ENCODE assay signal across 9 cellular contexts in the genomic region with DNA sequence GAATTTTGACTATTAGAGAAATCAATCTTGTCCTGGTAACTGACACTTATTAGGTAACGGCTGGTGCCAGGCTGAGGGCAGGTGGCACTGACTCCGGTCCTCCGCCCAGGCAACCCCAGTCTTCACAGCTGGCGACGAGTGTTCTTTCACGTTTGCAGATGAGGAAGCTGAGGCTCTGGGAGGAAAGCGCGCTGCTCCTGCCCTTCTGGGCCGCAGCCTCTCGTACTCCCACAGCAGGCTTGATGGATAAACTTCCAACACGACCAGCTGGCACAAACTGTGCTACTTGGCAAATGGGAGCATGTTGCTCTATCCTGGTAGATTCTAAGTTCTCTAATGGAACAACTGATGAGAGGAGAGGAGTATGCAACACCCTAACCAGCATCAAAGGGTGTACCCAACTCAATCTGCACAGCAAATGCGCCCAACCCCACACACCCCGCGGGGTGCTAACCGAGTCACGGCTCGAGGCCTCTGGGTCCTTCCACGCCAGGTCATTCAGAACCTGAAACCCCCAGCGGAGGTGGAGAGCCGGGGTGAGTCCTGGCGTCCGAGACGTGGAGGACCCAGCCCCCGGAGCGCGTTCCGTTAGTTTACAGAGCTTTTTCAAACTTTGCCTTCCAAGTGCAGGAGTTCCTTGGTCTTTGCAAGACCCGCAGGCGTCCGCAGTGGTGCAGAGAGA. TPM values are rescaled to one million over a fixed set of nuclear protein-coding genes. Genes with fewer than 3 reads are reported as not detected.
A peak's percentile ranks its signal among the peaks of the same experiment; 100 is the strongest.
DNase-seq lines count a peak whose midpoint lies in the region; ATAC-seq lines count a peak whose summit lies in the region.
"Had no signal": no experiment of that assay in that cellular context is flagged by ENCODE, and none has a peak within 500 bp of the region (broad histone marks: within the 10 kb centered on the region; RNA-seq: fewer than 3 reads in every experiment).

No MANE protein-coding gene starts in this region.

- peak overlapping the region in 1 of 2 donors; percentile 32 for H3K4me3 ChIP-seq in duodenal mucosa (ENCODE audit: low read depth in 1 of 2, low read length in 2 of 2)
- no peak overlapping the region for H3K4me3 ChIP-seq in naive thymus-derived CD4-positive, alpha-beta T cell (ENCODE audit: low read length)
- H3K4me3 ChIP-seq in urinary bladder (ENCODE audit: low read depth, low read length), result peak overlapping the region; percentile 48

- peak overlapping the region; percentile 65 for H3K4me3 Mint-ChIP-seq in activated naive CD4-positive, alpha-beta T cell treated with anti-CD3 and anti-CD28 coated beads, Interleukin-2, amount 50 U/mL, for 24 hours
- H3K4me3 Mint-ChIP-seq in naive thymus-derived CD4-positive, alpha-beta T cell, result peak overlapping the region; percentile 23 to 85 (median 61)
- H3K4me3 Mint-ChIP-seq: T-helper 1 cell treated with Interleukin-12 subunit alpha and Interleukin-12 subunit beta and Interleukin-4 antibody, amounts not matched to agents 30 μg/mL and 1 μg/mL, for 36 hours had no signal

- intact Hi-C loops in naive thymus-derived CD4-positive, alpha-beta T cell (cut with micrococcal nuclease), result no loop called here

- H3K27me3 ChIP-seq in duodenal mucosa (ENCODE audit: control insufficient read depth in 1 of 2, insufficient read depth in 2 of 2, low read length in 2 of 2), result peaks cover 15 to 27% of the 10 kb centered on the region in 2 donors
- H3K27me3 ChIP-seq in naive thymus-derived CD4-positive, alpha-beta T cell (ENCODE audit: control insufficient read depth in 2 of 2, insufficient read depth in 2 of 2, low read length in 2 of 2), result peaks cover 0 to 8% of the 10 kb centered on the region in 2 donors

- ATAC-seq in naive thymus-derived CD4-positive, alpha-beta T cell, result no peak

- peaks cover 0 to 8% of the 10 kb centered on the region in 2 donors for H3K4me1 ChIP-seq in duodenal mucosa (ENCODE audit: control insufficient read depth in 1 of 2, insufficient read depth in 2 of 2, low read length in 2 of 2)
- peaks cover 2 to 8% of the 10 kb centered on the region in 2 donors for H3K4me1 ChIP-seq in naive thymus-derived CD4-positive, alpha-beta T cell (ENCODE audit: control insufficient read depth in 2 of 2, insufficient read depth in 2 of 2, low read length in 2 of 2)
- H3K4me1 ChIP-seq in urinary bladder (ENCODE audit: insufficient read depth), result peaks cover 2% of the 10 kb centered on the region

- POLR2A ChIA-PET in naive thymus-derived CD4-positive, alpha-beta T cell (lab: Charles Lee), result interaction anchor here (0.8 kb wide), 1 partner anchor 116 kb away, joined by 3 read pairs; no protein-coding TSS in a partner anchor

- no peak overlapping the region for H3K9ac ChIP-seq in duodenal mucosa (ENCODE audit: low read depth in 1 of 2, low read length in 2 of 2)

- H3K9me3 ChIP-seq in duodenal mucosa (ENCODE audit: control insufficient read depth in 1 of 2, low read length in 2 of 2), result no peaks in the 10 kb centered on the region
- H3K9me3 ChIP-seq in naive thymus-derived CD4-positive, alpha-beta T cell (ENCODE audit: control insufficient read depth in 2 of 3, low read length in 3 of 3), result no peaks in the 10 kb centered on the region

- H3K36me3 Mint-ChIP-seq in activated naive CD4-positive, alpha-beta T cell treated with anti-CD3 and anti-CD28 coated beads, Interleukin-2, amount 50 U/mL, for 24 hours, result no peaks in the 10 kb centered on the region
- H3K36me3 Mint-ChIP-seq in naive thymus-derived CD4-positive, alpha-beta T cell, result peaks cover 0 to 2% (median 0%) of the 10 kb centered on the region in 5 donors

- H3K27ac Mint-ChIP-seq in activated naive CD4-positive, alpha-beta T cell treated with anti-CD3 and anti-CD28 coated beads, Interleukin-2, amount 50 U/mL, for 24 hours, result no peak overlapping the region
- H3K27ac Mint-ChIP-seq in naive thymus-derived CD4-positive, alpha-beta T cell, result no peak overlapping the region
- H3K27ac Mint-ChIP-seq: T-helper 1 cell treated with Interleukin-12 subunit alpha and Interleukin-12 subunit beta and Interleukin-4 antibody, amounts not matched to agents 30 μg/mL and 1 μg/mL, for 36 hours had no signal

- DNase-seq in activated naive CD4-positive, alpha-beta T cell treated with anti-CD3 and anti-CD28 coated beads, Interleukin-2, amount 50 U/mL, for 16 hours, result no peak
- DNase-seq in naive thymus-derived CD4-positive, alpha-beta T cell, result no peak
- no peak for DNase-seq in COLO829 (ENCODE audit: low spot score)
- DNase-seq in NCI-H226, result no peak
- no peak for DNase-seq in DMS153 (lab: John Stamatoyannopoulos, UW)

- WGBS in urinary bladder, result 38% methylated on average over 30 of the region's 30 CpGs

- H3K9me3 Mint-ChIP-seq in activated naive CD4-positive, alpha-beta T cell treated with anti-CD3 and anti-CD28 coated beads, Interleukin-2, amount 50 U/mL, for 24 hours, result no peaks in the 10 kb centered on the region
- no peaks in the 10 kb centered on the region for H3K9me3 Mint-ChIP-seq in naive thymus-derived CD4-positive, alpha-beta T cell
- H3K9me3 Mint-ChIP-seq: T-helper 1 cell treated with Interleukin-12 subunit alpha and Interleukin-12 subunit beta and Interleukin-4 antibody, amounts not matched to agents 30 μg/mL and 1 μg/mL, for 36 hours had no signal

- CTCF ChIA-PET in naive thymus-derived CD4-positive, alpha-beta T cell (lab: Charles Lee), result interaction anchor here (0.5 to 0.7 kb wide), 2 partner anchors 110 to 233 kb away, joined by 3 read pairs; no protein-coding TSS in a partner anchor

- H3K27ac ChIP-seq in duodenal mucosa (ENCODE audit: low read depth, low read length), result peak overlapping the region; percentile 10
- H3K27ac ChIP-seq in naive thymus-derived CD4-positive, alpha-beta T cell (ENCODE audit: low read depth, low read length), result no peak overlapping the region
- H3K27ac ChIP-seq in urinary bladder (ENCODE audit: low read depth), result no peak overlapping the region

- peaks cover 32% of the 10 kb centered on the region for H3K27me3 Mint-ChIP-seq in activated naive CD4-positive, alpha-beta T cell treated with anti-CD3 and anti-CD28 coated beads, Interleukin-2, amount 50 U/mL, for 24 hours
- peaks cover 48 to 56% (median 55%) of the 10 kb centered on the region in 5 donors for H3K27me3 Mint-ChIP-seq in naive thymus-derived CD4-positive, alpha-beta T cell

- H3K36me3 ChIP-seq in duodenal mucosa (ENCODE audit: control insufficient read depth in 1 of 2, insufficient read depth in 2 of 2, low read length in 2 of 2), result no peaks in the 10 kb centered on the region
- H3K36me3 ChIP-seq in naive thymus-derived CD4-positive, alpha-beta T cell (ENCODE audit: control insufficient read depth in 2 of 3, insufficient read depth in 3 of 3, low read length in 3 of 3), result no peaks in the 10 kb centered on the region
- H3K36me3 ChIP-seq in urinary bladder (ENCODE audit: insufficient read depth), result no peaks in the 10 kb centered on the region

- H3K4me1 Mint-ChIP-seq in activated naive CD4-positive, alpha-beta T cell treated with anti-CD3 and anti-CD28 coated beads, Interleukin-2, amount 50 U/mL, for 24 hours, result peaks cover 13% of the 10 kb centered on the region
- peaks cover 5 to 18% (median 13%) of the 10 kb centered on the region in 7 donors for H3K4me1 Mint-ChIP-seq in naive thymus-derived CD4-positive, alpha-beta T cell

RNA-seq across cellular contexts. Expression of a gene that starts 0.5 kb away (rescaled TPM):
- total RNA-seq in naive thymus-derived CD4-positive, alpha-beta T cell, result 1 to 10 TPM in 1 of 5 experiments, under 1 TPM in 1, not detected in 3; 0.21 to 2.7 TPM
- under 1 TPM in 1 of 2 donors, not detected in 1; 0.09 TPM for polyA plus RNA-seq in naive thymus-derived CD4-positive, alpha-beta T cell
- total RNA-seq in urinary bladder, result 0.53 TPM
- 1.6 TPM for polyA plus RNA-seq in urinary bladder
